1 cellular context compared by ENCODE assay signal in the genomic region with DNA sequence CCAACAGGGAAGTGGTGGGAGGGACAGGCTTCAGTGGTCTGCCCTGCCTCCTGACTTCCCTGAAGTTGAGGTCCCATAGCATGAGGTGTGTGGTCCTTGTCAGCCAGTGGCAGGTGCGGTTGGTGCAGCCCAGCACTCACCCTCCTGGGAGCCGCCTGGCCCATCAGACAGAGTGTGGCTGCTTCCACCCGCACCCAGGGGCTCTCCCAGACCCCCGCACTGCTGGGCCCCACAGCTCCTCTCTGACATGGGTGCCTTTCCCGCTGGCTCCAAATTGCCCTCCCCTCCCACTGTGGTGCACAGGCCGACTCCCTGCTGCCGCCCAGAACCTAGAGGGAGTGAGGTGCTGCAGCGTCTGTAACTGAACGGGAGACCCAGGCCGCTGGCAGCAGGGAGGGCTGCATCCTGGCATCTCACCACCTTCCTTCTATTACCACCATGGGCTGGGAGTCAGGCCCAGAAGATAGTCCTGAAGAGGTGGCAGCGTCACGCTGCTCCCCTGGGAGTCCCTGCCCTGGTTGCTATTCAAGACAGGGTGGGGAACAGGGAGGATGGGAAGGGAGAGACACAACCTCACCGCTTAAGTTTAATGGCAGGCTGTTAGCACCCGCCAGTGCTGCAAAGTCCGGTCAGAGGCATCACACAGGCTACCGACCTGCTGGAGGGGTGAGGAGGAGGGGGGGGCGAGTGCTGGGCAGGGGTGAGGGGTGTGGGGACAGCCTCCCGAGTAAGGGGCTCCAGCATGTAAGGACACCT.
TF ChIP-seq lines count a peak whose summit lies in the region.

No MANE protein-coding gene starts in this region.

TF ChIP-seq in HCT116, 20 proteins besides CTCF, POLR2A, EP300 and RAD21 (continued from another document):
- TF ChIP-seq, protein P1, sequence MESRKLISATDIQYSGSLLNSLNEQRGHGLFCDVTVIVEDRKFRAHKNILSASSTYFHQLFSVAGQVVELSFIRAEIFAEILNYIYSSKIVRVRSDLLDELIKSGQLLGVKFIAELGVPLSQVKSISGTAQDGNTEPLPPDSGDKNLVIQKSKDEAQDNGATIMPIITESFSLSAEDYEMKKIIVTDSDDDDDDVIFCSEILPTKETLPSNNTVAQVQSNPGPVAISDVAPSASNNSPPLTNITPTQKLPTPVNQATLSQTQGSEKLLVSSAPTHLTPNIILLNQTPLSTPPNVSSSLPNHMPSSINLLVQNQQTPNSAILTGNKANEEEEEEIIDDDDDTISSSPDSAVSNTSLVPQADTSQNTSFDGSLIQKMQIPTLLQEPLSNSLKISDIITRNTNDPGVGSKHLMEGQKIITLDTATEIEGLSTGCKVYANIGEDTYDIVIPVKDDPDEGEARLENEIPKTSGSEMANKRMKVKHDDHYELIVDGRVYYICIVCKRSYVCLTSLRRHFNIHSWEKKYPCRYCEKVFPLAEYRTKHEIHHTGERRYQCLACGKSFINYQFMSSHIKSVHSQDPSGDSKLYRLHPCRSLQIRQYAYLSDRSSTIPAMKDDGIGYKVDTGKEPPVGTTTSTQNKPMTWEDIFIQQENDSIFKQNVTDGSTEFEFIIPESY (IDR thresholded peaks at IDR 0.05; ENCODE audit: extremely low read depth, insufficient replicate concordance, low read length), result no peak
- TF ChIP-seq CEBPB (IDR thresholded peaks at IDR 0.05; ENCODE audit: low read depth), result no peak
- no peak for TF ChIP-seq SP1 (IDR thresholded peaks at IDR 0.05; ENCODE audit: low read depth)
- TF ChIP-seq EZH2 (IDR thresholded peaks at IDR 0.05), result no peak
